13 cellular contexts compared by ENCODE assay signal in the genomic region with DNA sequence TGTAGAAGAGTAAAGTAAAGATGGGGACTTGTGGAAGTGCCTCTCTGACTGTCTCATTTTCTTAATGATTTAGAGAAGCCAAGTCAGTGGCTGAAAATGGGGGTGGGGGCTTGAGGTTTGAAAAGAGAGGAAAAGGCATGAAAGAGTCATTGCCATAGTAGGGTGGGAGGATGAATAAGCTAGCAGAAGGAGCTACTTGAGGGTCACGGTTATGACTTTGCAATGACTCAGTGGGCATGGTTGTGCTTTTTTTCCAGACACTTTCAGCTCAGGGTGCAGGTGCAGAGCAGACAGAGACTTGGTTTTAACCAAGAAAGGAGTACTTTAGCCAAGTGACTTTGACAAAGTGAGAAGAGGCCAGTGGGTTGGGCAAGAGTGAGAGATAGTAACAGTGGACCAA.
A peak's percentile ranks its signal among the peaks of the same experiment; 100 is the strongest.
DNase-seq lines count a peak whose midpoint lies in the region; ATAC-seq and TF ChIP-seq lines count a peak whose summit lies in the region.
"Had no signal": no experiment of that assay in that cellular context is flagged by ENCODE, and none has a peak within 500 bp of the region (broad histone marks: within the 10 kb centered on the region; RNA-seq: fewer than 3 reads in every experiment).

No MANE protein-coding gene starts in this region.

- H3K36me3 ChIP-seq in kidney epithelial cell (ENCODE audit: control insufficient read depth, insufficient read depth, low read length) = no peaks in the 10 kb centered on the region

- H3K4me3 Mint-ChIP-seq in endothelial cell (ENCODE audit: unreplicated experiment) = no peak overlapping the region
- H3K4me3 Mint-ChIP-seq in CD14-positive monocyte = no peak overlapping the region
- H3K4me3 Mint-ChIP-seq: CD4-positive, alpha-beta memory T cell had no signal

- H3K36me3 Mint-ChIP-seq in endothelial cell (ENCODE audit: low read depth, unreplicated experiment) (no peaks in the 10 kb centered on the region), CD14-positive monocyte (no peaks in the 10 kb centered on the region)
- H3K36me3 Mint-ChIP-seq: CD4-positive, alpha-beta memory T cell had no signal

- H3K27me3 Mint-ChIP-seq in endothelial cell (ENCODE audit: unreplicated experiment) = no peaks in the 10 kb centered on the region
- peaks cover 0 to 2% (median 0%) of the 10 kb centered on the region in 3 donors for H3K27me3 Mint-ChIP-seq in CD14-positive monocyte (ENCODE audit: low read depth in 3 of 3)
- H3K27me3 Mint-ChIP-seq: CD4-positive, alpha-beta memory T cell had no signal

- H3K4me1 Mint-ChIP-seq in endothelial cell (ENCODE audit: unreplicated experiment) (no peaks in the 10 kb centered on the region), CD14-positive monocyte (no peaks in the 10 kb centered on the region)
- H3K4me1 Mint-ChIP-seq: CD4-positive, alpha-beta memory T cell had no signal

- H3K9me3 Mint-ChIP-seq in endothelial cell (ENCODE audit: unreplicated experiment) = no peaks in the 10 kb centered on the region
- peaks cover 0 to 3% (median 0%) of the 10 kb centered on the region in 7 donors for H3K9me3 Mint-ChIP-seq in CD14-positive monocyte

- no peak overlapping the region for H3K27ac Mint-ChIP-seq in endothelial cell (ENCODE audit: unreplicated experiment)
- H3K27ac Mint-ChIP-seq in CD14-positive monocyte = no peak overlapping the region
- H3K27ac Mint-ChIP-seq: CD4-positive, alpha-beta memory T cell had no signal

- no peak overlapping the region for H3K4me3 ChIP-seq in kidney epithelial cell (ENCODE audit: low read depth, low read length)

- no peaks in the 10 kb centered on the region for H3K27me3 ChIP-seq in kidney epithelial cell (ENCODE audit: control insufficient read depth, insufficient read depth, low read length)

- ATAC-seq in GM18907 (IDR thresholded peaks at IDR 0.05; ENCODE audit: unreplicated experiment) (peak; percentile 61), HG03469 (IDR thresholded peaks at IDR 0.05; ENCODE audit: unreplicated experiment) (no peak), HG03175 (IDR thresholded peaks at IDR 0.05; ENCODE audit: unreplicated experiment) (no peak)

- DNase-seq in DMS79 (lab: John Stamatoyannopoulos, UW) = peak; percentile 57
- DNase-seq in HT1080 (ENCODE audit: low read depth) = peak; percentile 92
- peak; percentile 94 for DNase-seq in kidney epithelial cell (ENCODE audit: low read depth)
- DNase-seq in endothelial cell (ENCODE audit: low spot score) = no peak
- no peak for DNase-seq in CD14-positive monocyte (ENCODE audit: low spot score)
- DNase-seq: activated gamma-delta T cell; CD4-positive, alpha-beta memory T cell; glutamatergic neuron; NCI-H748 treated with DMSO at 0.1 percent for 48 hours; SW 1271 had no signal

- intact Hi-C loops in CD14-positive monocyte (cut with micrococcal nuclease) = no loop called here

- no peak for TF ChIP-seq CTCF in kidney epithelial cell (IDR thresholded peaks at IDR 0.05; ENCODE audit: insufficient read depth, low read length, poor library complexity, severe bottlenecking)
- no peak for TF ChIP-seq CTCF in endothelial cell (IDR thresholded peaks at IDR 0.05; ENCODE audit: unreplicated experiment)
- TF ChIP-seq CTCF in CD14-positive monocyte (IDR thresholded peaks at IDR 0.05) = no peak

Comparison
In these comparisons a context has a peak if more than half of its experiments do, and no peak if none do; other contexts are left out.
1. DNase-seq: peak in DMS79 (single experiment), HT1080 (single experiment) and kidney epithelial cell (single experiment); none in endothelial cell (single experiment) and CD14-positive monocyte (single experiment).